8 cellular contexts compared by ENCODE assay signal in the genomic region with DNA sequence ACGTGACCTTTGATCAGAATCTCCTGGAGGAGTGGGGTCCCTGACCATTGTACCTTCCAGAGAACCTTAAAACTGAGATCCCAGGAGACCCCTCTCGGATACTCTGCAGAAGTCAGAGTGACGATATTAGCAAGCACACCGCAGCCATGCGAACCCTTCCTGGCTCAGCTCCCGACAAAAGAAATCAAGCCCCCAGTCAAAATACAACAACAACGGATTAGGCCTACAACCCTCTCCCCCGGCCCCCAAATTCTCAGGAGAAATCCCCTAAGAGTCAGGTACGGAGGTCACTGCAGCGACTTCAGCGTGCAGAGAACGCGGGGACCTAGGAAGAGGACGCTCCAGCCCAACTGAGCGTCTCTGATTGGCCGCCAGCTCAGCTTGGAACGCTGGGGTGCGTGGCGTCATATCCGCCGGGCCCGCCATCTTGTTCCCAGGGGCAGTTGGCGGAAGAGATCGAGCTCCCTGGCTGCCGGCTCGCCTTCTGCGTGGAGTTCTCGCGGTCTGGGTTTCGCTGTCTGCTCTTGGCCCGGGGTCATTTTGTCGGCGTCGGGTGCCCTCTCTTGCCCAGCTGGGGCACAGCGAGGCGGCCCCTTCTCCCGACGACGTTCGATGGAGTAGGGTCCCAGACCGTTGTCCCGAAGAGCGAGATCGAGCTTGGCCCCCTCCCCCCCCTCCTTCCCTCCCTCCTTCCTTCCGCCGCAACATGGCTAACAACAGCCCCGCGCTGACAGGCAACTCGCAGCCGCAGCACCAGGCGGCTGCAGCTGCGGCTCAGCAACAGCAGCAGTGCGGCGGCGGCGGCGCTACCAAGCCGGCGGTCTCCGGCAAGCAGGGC. TPM values are rescaled to one million over a fixed set of nuclear protein-coding genes. Genes with fewer than 3 reads are reported as not detected.
DNase-seq lines count a peak whose midpoint lies in the region; ATAC-seq and TF ChIP-seq lines count a peak whose summit lies in the region.

A gene with protein sequence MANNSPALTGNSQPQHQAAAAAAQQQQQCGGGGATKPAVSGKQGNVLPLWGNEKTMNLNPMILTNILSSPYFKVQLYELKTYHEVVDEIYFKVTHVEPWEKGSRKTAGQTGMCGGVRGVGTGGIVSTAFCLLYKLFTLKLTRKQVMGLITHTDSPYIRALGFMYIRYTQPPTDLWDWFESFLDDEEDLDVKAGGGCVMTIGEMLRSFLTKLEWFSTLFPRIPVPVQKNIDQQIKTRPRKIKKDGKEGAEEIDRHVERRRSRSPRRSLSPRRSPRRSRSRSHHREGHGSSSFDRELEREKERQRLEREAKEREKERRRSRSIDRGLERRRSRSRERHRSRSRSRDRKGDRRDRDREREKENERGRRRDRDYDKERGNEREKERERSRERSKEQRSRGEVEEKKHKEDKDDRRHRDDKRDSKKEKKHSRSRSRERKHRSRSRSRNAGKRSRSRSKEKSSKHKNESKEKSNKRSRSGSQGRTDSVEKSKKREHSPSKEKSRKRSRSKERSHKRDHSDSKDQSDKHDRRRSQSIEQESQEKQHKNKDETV (plus strand): TSS at position 425 of the 838 bp plus-strand sequence. CDS start 282 bp downstream, at position 707.

- TF ChIP-seq CTCF in GM23338 (conservative IDR thresholded peaks at IDR 0.05; ENCODE audit: low read depth in 2 of 2) = no peak
- no peak for TF ChIP-seq CTCF in RWPE2 (IDR thresholded peaks at IDR 0.05; ENCODE audit: poor library complexity, severe bottlenecking)
- no peak for TF ChIP-seq CTCF in fibroblast of pulmonary artery (IDR thresholded peaks at IDR 0.05; ENCODE audit: low read length, missing control alignments)
- TF ChIP-seq CTCF in nephron (IDR thresholded peaks at IDR 0.05; ENCODE audit: unreplicated experiment in 3 of 3) = no peak

- H3K27me3 Mint-ChIP-seq in GM23338 (ENCODE audit: insufficient read depth, low read depth, poor library complexity) (peaks cover 10% of the 10 kb centered on the region), nephron (ENCODE audit: low read depth) (no peaks in the 10 kb centered on the region)
- no peaks in the 10 kb centered on the region for H3K27me3 Mint-ChIP-seq in stimulated activated naive CD8-positive, alpha-beta T cell treated with anti-CD3 and anti-CD28 coated beads, Interleukin-15, Interleukin-2, amounts not matched to agents 100 ng/mL and 50 ng/mL, for 24 hours

- H3F3A ChIP-seq in GM23338 (replicated peaks; ENCODE audit: low read depth) = no peaks in the 10 kb centered on the region

- H3K79me2 ChIP-seq in GM23338 (replicated peaks; ENCODE audit: insufficient read depth) = peaks cover 61% of the 10 kb centered on the region

- H3K4me3 ChIP-seq in GM23338 (peak within 1 kb of the TSS; percentile 92), RWPE2 (ENCODE audit: severe bottlenecking) (peak within 1 kb of the TSS; percentile 91), fibroblast of pulmonary artery (replicated peaks; ENCODE audit: low read depth, low read length) (peak within 1 kb of the TSS; percentile 97)

- DNase-seq in Daoy (ENCODE audit: low read depth) (peak; percentile 99), GM23338 (ENCODE audit: low spot score) (peak; percentile 97), LHCN-M2 (ENCODE audit: low read depth) (peak; percentile 89), RWPE2 (ENCODE audit: low spot score) (peak; percentile 88), fibroblast of pulmonary artery (ENCODE audit: low read depth) (peak; percentile 91)
- peak; percentile 90 for DNase-seq in activated T-helper 9 cell treated with anti-CD3 and anti-CD28 coated beads, Interleukin-2, amount 50 U/mL, for 16 hours (ENCODE audit: low read depth)

- H3K9me3 ChIP-seq in RWPE2 (ENCODE audit: severe bottlenecking) = no peaks in the 10 kb centered on the region

- peak; percentile 94 for ATAC-seq in GM23338
- peak; percentile 93 for ATAC-seq in RWPE2 (ENCODE audit: low read depth)

- no peaks in the 10 kb centered on the region for H3K9me2 ChIP-seq in GM23338 (ENCODE audit: insufficient read depth)

- H3K27ac ChIP-seq in GM23338 (ENCODE audit: low read depth) (peak within 1 kb of the TSS; percentile 97), RWPE2 (ENCODE audit: poor library complexity, severe bottlenecking) (peak within 1 kb of the TSS; percentile 83)

- H3K36me3 ChIP-seq in GM23338 (ENCODE audit: insufficient read depth) = peaks cover 18% of the 10 kb centered on the region
- peaks cover 36% of the 10 kb centered on the region for H3K36me3 ChIP-seq in RWPE2 (ENCODE audit: low read depth)

- H3K4me3 Mint-ChIP-seq in GM23338 (peak within 1 kb of the TSS; percentile 94), nephron (peak within 1 kb of the TSS; percentile 96 to 98 (median 98))
- peak within 1 kb of the TSS; percentile 91 for H3K4me3 Mint-ChIP-seq in stimulated activated naive CD8-positive, alpha-beta T cell treated with anti-CD3 and anti-CD28 coated beads, Interleukin-15, Interleukin-2, amounts not matched to agents 100 ng/mL and 50 ng/mL, for 24 hours

- peak within 1 kb of the TSS; percentile 88 for H3K4me2 ChIP-seq in GM23338

- peaks cover 15% of the 10 kb centered on the region; the same call in 2 of the 3 replicates for H3K4me1 Mint-ChIP-seq in GM23338
- peaks cover 35% of the 10 kb centered on the region for H3K4me1 Mint-ChIP-seq in nephron
- peaks cover 44% of the 10 kb centered on the region for H3K4me1 Mint-ChIP-seq in stimulated activated naive CD8-positive, alpha-beta T cell treated with anti-CD3 and anti-CD28 coated beads, Interleukin-15, Interleukin-2, amounts not matched to agents 100 ng/mL and 50 ng/mL, for 24 hours (ENCODE audit: low read depth)

- H2AFZ ChIP-seq in GM23338 = no peak within 1 kb of the TSS

- H3K27ac Mint-ChIP-seq in GM23338 (peak within 1 kb of the TSS; percentile 99), nephron (peak within 1 kb of the TSS; percentile 97 to 98 (median 98))
- peak within 1 kb of the TSS; percentile 99 for H3K27ac Mint-ChIP-seq in stimulated activated naive CD8-positive, alpha-beta T cell treated with anti-CD3 and anti-CD28 coated beads, Interleukin-15, Interleukin-2, amounts not matched to agents 100 ng/mL and 50 ng/mL, for 24 hours

- no peaks in the 10 kb centered on the region; the same call in 2 of the 3 replicates for H3K9me3 Mint-ChIP-seq in GM23338
- no peaks in the 10 kb centered on the region for H3K9me3 Mint-ChIP-seq in nephron
- H3K9me3 Mint-ChIP-seq in stimulated activated naive CD8-positive, alpha-beta T cell treated with anti-CD3 and anti-CD28 coated beads, Interleukin-15, Interleukin-2, amounts not matched to agents 100 ng/mL and 50 ng/mL, for 24 hours = no peaks in the 10 kb centered on the region

- H3K36me3 Mint-ChIP-seq in GM23338 (ENCODE audit: low read depth) (peaks cover 41% of the 10 kb centered on the region), nephron (ENCODE audit: low read depth) (peaks cover 15% of the 10 kb centered on the region)
- peaks cover 43% of the 10 kb centered on the region for H3K36me3 Mint-ChIP-seq in stimulated activated naive CD8-positive, alpha-beta T cell treated with anti-CD3 and anti-CD28 coated beads, Interleukin-15, Interleukin-2, amounts not matched to agents 100 ng/mL and 50 ng/mL, for 24 hours (ENCODE audit: low read depth)

- no peaks in the 10 kb centered on the region for H3K27me3 ChIP-seq in GM23338 (ENCODE audit: insufficient read depth)
- H3K27me3 ChIP-seq in RWPE2 (ENCODE audit: insufficient read depth, poor library complexity, severe bottlenecking) = no peaks in the 10 kb centered on the region

- H3K4me1 ChIP-seq in GM23338 (ENCODE audit: insufficient read depth) (peaks cover 8% of the 10 kb centered on the region), RWPE2 (ENCODE audit: insufficient read depth, poor library complexity, severe bottlenecking) (peaks cover 11% of the 10 kb centered on the region)

- H4K20me1 ChIP-seq in GM23338 (replicated peaks; ENCODE audit: insufficient read depth) = peaks cover 23% of the 10 kb centered on the region

TF ChIP-seq in GM23338, 12 proteins besides CTCF, POLR2A, EP300 and RAD21:
- TF ChIP-seq EZH2phosphoT487 (IDR thresholded peaks at IDR 0.05; ENCODE audit: unreplicated experiment) (no peak), NANOG (IDR thresholded peaks at IDR 0.05; ENCODE audit: borderline replicate concordance) (0 out of 2 replicates have a peak, but pooled peaks have one; percentile 10), POLR2AphosphoS5 (IDR thresholded peaks at IDR 0.05; ENCODE audit: low read depth) (peak; percentile 98), CREB1 (CRISPR knock-in tag; IDR thresholded peaks at IDR 0.05; ENCODE audit: low read depth) (peak; percentile 92)
- TF ChIP-seq, protein P1, sequence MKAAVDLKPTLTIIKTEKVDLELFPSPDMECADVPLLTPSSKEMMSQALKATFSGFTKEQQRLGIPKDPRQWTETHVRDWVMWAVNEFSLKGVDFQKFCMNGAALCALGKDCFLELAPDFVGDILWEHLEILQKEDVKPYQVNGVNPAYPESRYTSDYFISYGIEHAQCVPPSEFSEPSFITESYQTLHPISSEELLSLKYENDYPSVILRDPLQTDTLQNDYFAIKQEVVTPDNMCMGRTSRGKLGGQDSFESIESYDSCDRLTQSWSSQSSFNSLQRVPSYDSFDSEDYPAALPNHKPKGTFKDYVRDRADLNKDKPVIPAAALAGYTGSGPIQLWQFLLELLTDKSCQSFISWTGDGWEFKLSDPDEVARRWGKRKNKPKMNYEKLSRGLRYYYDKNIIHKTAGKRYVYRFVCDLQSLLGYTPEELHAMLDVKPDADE (IDR thresholded peaks at IDR 0.05) = peak; percentile 77

RNA-seq across cellular contexts. Expression of the gene that starts here (rescaled TPM):
- 16.5 and 23.8 TPM in 2 replicates for total RNA-seq in Daoy (2014; rRNA removed; shearing (Covaris generic))
- 32.3 and 40.5 TPM in 2 replicates for total RNA-seq in GM23338 (2014; rRNA removed; shearing (Covaris generic))
- polyA plus RNA-seq in GM23338 (2016; fragmentation: Nextera tagmentation; extraction: Ambion mirVana) = 74.2 and 86.4 TPM in 2 replicates
- total RNA-seq in LHCN-M2 (2014; rRNA removed) = 13.1 and 15.9 TPM in 2 replicates
- polyA plus RNA-seq in LHCN-M2 (2012) = 10.3 TPM

Comparison
In these comparisons a context has a peak if more than half of its experiments do, and no peak if none do; other contexts are left out.
1. Peak in every context shown above with its lines: DNase-seq, ATAC-seq, H3K4me3 ChIP-seq and H3K27ac ChIP-seq.